In genomic region chr2:6358985-6359384, GRCh38 we compare ENCODE assay signal across 3 cellular contexts.
TF ChIP-seq lines count a peak whose summit lies in the region.

No MANE protein-coding gene starts in this region.

TF ChIP-seq in IMR-90, 13 proteins besides CTCF, POLR2A, EP300 and RAD21:
- no peak for TF ChIP-seq MXI1 (IDR thresholded peaks at IDR 0.05; ENCODE audit: borderline replicate concordance, low read depth, low read length)
- TF ChIP-seq, protein P1, sequence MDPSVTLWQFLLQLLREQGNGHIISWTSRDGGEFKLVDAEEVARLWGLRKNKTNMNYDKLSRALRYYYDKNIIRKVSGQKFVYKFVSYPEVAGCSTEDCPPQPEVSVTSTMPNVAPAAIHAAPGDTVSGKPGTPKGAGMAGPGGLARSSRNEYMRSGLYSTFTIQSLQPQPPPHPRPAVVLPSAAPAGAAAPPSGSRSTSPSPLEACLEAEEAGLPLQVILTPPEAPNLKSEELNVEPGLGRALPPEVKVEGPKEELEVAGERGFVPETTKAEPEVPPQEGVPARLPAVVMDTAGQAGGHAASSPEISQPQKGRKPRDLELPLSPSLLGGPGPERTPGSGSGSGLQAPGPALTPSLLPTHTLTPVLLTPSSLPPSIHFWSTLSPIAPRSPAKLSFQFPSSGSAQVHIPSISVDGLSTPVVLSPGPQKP (IDR thresholded peaks at IDR 0.05; ENCODE audit: borderline replicate concordance, low read depth, low read length), result no peak
- no peak for TF ChIP-seq BHLHE40 (IDR thresholded peaks at IDR 0.05; ENCODE audit: low read depth, low read length)
- no peak for TF ChIP-seq SMC3 (IDR thresholded peaks at IDR 0.05; ENCODE audit: low read depth, low read length)
- TF ChIP-seq USF2 (IDR thresholded peaks at IDR 0.05; ENCODE audit: low read depth, low read length), result no peak
- no peak for TF ChIP-seq FOS (IDR thresholded peaks at IDR 0.05; ENCODE audit: low read depth, low read length)
- TF ChIP-seq MAFK (IDR thresholded peaks at IDR 0.05; ENCODE audit: low read depth, low read length), result peak; percentile 56
- TF ChIP-seq RFX5 (IDR thresholded peaks at IDR 0.05; ENCODE audit: low read depth, low read length), result no peak
TF ChIP-seq in IMR-90: peak in this region for 1.

TF ChIP-seq in K562, 482 proteins besides CTCF, POLR2A, EP300 and RAD21:
- TF ChIP-seq, protein P2, sequence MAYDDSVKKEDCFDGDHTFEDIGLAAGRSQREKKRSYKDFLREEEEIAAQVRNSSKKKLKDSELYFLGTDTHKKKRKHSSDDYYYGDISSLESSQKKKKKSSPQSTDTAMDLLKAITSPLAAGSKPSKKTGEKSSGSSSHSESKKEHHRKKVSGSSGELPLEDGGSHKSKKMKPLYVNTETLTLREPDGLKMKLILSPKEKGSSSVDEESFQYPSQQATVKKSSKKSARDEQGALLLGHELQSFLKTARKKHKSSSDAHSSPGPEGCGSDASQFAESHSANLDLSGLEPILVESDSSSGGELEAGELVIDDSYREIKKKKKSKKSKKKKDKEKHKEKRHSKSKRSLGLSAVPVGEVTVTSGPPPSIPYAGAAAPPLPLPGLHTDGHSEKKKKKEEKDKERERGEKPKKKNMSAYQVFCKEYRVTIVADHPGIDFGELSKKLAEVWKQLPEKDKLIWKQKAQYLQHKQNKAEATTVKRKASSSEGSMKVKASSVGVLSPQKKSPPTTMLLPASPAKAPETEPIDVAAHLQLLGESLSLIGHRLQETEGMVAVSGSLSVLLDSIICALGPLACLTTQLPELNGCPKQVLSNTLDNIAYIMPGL (CRISPR knock-in tag; IDR thresholded peaks at IDR 0.05), result no peak
- TF ChIP-seq SAFB (IDR thresholded peaks at IDR 0.05; ENCODE audit: borderline replicate concordance, low read depth, low read length), result no peak
- no peak for TF ChIP-seq ATF1 (CRISPR knock-in tag; IDR thresholded peaks at IDR 0.05)
- TF ChIP-seq ATF1 (tag; IDR thresholded peaks at IDR 0.05), result 0 out of 2 replicates have a peak, but pooled peaks have one; percentile 13
- TF ChIP-seq, protein P3, sequence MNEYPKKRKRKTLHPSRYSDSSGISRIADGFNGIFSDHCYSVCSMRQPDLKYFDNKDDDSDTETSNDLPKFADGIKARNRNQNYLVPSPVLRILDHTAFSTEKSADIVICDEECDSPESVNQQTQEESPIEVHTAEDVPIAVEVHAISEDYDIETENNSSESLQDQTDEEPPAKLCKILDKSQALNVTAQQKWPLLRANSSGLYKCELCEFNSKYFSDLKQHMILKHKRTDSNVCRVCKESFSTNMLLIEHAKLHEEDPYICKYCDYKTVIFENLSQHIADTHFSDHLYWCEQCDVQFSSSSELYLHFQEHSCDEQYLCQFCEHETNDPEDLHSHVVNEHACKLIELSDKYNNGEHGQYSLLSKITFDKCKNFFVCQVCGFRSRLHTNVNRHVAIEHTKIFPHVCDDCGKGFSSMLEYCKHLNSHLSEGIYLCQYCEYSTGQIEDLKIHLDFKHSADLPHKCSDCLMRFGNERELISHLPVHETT (CRISPR knock-in tag; conservative IDR thresholded peaks at IDR 0.05 in 1 of 2, IDR thresholded peaks at IDR 0.05 in 1 of 2), result no peak
- TF ChIP-seq ZNF354B (CRISPR knock-in tag; IDR thresholded peaks at IDR 0.05), result no peak

TF ChIP-seq in neural cell, 6 proteins besides CTCF, POLR2A, EP300 and RAD21 (continued from another document):
- no peak for TF ChIP-seq TAF1 (IDR thresholded peaks at IDR 0.05; ENCODE audit: low read depth)
- TF ChIP-seq POLR2AphosphoS5 (IDR thresholded peaks at IDR 0.05), result no peak
- TF ChIP-seq MXI1 (conservative IDR thresholded peaks at IDR 0.05; ENCODE audit: poor library complexity, severe bottlenecking), result no peak
- TF ChIP-seq EZH2 (IDR thresholded peaks at IDR 0.05; ENCODE audit: borderline replicate concordance, insufficient read depth, low read length, poor library complexity, severe bottlenecking), result no peak
- TF ChIP-seq, protein P4, sequence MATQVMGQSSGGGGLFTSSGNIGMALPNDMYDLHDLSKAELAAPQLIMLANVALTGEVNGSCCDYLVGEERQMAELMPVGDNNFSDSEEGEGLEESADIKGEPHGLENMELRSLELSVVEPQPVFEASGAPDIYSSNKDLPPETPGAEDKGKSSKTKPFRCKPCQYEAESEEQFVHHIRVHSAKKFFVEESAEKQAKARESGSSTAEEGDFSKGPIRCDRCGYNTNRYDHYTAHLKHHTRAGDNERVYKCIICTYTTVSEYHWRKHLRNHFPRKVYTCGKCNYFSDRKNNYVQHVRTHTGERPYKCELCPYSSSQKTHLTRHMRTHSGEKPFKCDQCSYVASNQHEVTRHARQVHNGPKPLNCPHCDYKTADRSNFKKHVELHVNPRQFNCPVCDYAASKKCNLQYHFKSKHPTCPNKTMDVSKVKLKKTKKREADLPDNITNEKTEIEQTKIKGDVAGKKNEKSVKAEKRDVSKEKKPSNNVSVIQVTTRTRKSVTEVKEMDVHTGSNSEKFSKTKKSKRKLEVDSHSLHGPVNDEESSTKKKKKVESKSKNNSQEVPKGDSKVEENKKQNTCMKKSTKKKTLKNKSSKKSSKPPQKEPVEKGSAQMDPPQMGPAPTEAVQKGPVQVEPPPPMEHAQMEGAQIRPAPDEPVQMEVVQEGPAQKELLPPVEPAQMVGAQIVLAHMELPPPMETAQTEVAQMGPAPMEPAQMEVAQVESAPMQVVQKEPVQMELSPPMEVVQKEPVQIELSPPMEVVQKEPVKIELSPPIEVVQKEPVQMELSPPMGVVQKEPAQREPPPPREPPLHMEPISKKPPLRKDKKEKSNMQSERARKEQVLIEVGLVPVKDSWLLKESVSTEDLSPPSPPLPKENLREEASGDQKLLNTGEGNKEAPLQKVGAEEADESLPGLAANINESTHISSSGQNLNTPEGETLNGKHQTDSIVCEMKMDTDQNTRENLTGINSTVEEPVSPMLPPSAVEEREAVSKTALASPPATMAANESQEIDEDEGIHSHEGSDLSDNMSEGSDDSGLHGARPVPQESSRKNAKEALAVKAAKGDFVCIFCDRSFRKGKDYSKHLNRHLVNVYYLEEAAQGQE (IDR thresholded peaks at IDR 0.05; ENCODE audit: borderline replicate concordance), result no peak
